In the genomic region with DNA sequence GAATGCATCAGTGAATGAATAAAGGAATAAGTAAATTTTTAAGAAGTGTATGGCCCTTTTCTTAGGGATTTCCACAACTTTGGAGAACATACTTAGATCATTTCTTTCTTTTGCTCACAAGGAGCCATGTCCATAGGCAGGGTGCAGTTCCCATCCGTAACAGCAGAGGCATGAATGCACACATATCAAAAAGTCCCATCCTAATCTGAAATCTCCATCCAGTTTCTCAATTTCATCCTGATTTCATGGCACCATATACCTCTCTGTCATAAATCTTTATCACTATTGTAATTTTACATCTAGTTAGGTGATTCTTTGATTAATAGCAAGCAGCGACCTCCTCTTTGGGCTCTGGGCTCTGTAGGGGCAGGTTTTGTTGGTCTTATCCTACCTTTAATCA, we compare ENCODE assay signal across 11 cellular contexts.
DNase-seq lines count a peak whose midpoint lies in the region; ATAC-seq and TF ChIP-seq lines count a peak whose summit lies in the region.
"Had no signal": no experiment of that assay in that cellular context is flagged by ENCODE, and none has a peak within 500 bp of the region (broad histone marks: within the 10 kb centered on the region; RNA-seq: fewer than 3 reads in every experiment).

No MANE protein-coding gene starts in this region.

- H3K9me3 Mint-ChIP-seq in MCF 10A (ENCODE audit: unreplicated experiment): no peaks in the 10 kb centered on the region
- H3K9me3 Mint-ChIP-seq: activated naive CD4-positive, alpha-beta T cell treated with anti-CD3 and anti-CD28 coated beads, Interleukin-2, amount 10 ng/mL, durations not matched to agents 7 days and 5 days had no signal

- no peak overlapping the region for H3K4me3 Mint-ChIP-seq in MCF 10A (ENCODE audit: unreplicated experiment)
- H3K4me3 Mint-ChIP-seq: activated naive CD4-positive, alpha-beta T cell treated with anti-CD3 and anti-CD28 coated beads, Interleukin-2, amount 10 ng/mL, durations not matched to agents 7 days and 5 days had no signal

- H3K4me1 ChIP-seq in breast epithelium (no peaks in the 10 kb centered on the region), upper lobe of right lung (no peaks in the 10 kb centered on the region)

- H3K36me3 ChIP-seq in breast epithelium (no peaks in the 10 kb centered on the region), upper lobe of right lung (no peaks in the 10 kb centered on the region)

- intact Hi-C loops in MCF 10A (cut with micrococcal nuclease) (no loop called here), breast epithelium (cut with DNase I; ENCODE audit: low total_unique reads) (no loop called here), upper lobe of right lung (cut with DNase I) (no loop called here)

- no peaks in the 10 kb centered on the region for H3K4me1 Mint-ChIP-seq in MCF 10A (ENCODE audit: insufficient read depth, unreplicated experiment)

- no peak overlapping the region for H3K27ac ChIP-seq in breast epithelium
- H3K27ac ChIP-seq in upper lobe of right lung: no peak overlapping the region

- no peaks in the 10 kb centered on the region for H3K36me3 Mint-ChIP-seq in MCF 10A (ENCODE audit: insufficient read depth, unreplicated experiment)
- H3K36me3 Mint-ChIP-seq: activated naive CD4-positive, alpha-beta T cell treated with anti-CD3 and anti-CD28 coated beads, Interleukin-2, amount 10 ng/mL, durations not matched to agents 7 days and 5 days had no signal

- CTCF ChIA-PET in MCF 10A (lab: Yijun Ruan, JAX): interaction anchor here (0.7 kb wide), 1 partner anchor 171 kb away, joined by 3 read pairs; no protein-coding TSS in a partner anchor

- no peak for TF ChIP-seq POLR2A in breast epithelium (IDR thresholded peaks at IDR 0.05)

- peak; percentile 9 for DNase-seq in MCF 10A (ENCODE audit: unreplicated experiment)
- no peak for DNase-seq in breast epithelium (ENCODE audit: low spot score in 2 of 2)
- DNase-seq in RKO (ENCODE audit: low spot score): peak; percentile 2
- DNase-seq in fibroblast of villous mesenchyme (ENCODE audit: low read depth): no peak
- DNase-seq in upper lobe of right lung: no peak
- no peak for DNase-seq in T-helper 9 cell
- DNase-seq: activated CD4-positive, alpha-beta T cell treated with anti-CD3 and anti-CD28 coated beads for 1 hour; activated naive CD4-positive, alpha-beta T cell treated with anti-CD3 and anti-CD28 coated beads, Interleukin-2, amount 10 ng/mL, durations not matched to agents 7 days and 5 days; NCI-H1048 had no signal

- H3K27me3 Mint-ChIP-seq in MCF 10A (ENCODE audit: insufficient read depth, unreplicated experiment): peaks cover 85% of the 10 kb centered on the region

- H3K27me3 ChIP-seq in breast epithelium: peaks cover 0 to 3% of the 10 kb centered on the region in 2 donors
- no peaks in the 10 kb centered on the region for H3K27me3 ChIP-seq in upper lobe of right lung

- TF ChIP-seq CTCF in MCF 10A (IDR thresholded peaks at IDR 0.05; ENCODE audit: unreplicated experiment): peak; percentile 33
- TF ChIP-seq CTCF in breast epithelium (IDR thresholded peaks at IDR 0.05): no peak
- peak; percentile 35 for TF ChIP-seq CTCF in fibroblast of villous mesenchyme (IDR thresholded peaks at IDR 0.05; ENCODE audit: insufficient read depth, low read depth, low read length)
- peak; percentile 41 for TF ChIP-seq CTCF in upper lobe of right lung (IDR thresholded peaks at IDR 0.05)

- H3K4me3 ChIP-seq in breast epithelium: no peak overlapping the region
- no peak overlapping the region for H3K4me3 ChIP-seq in fibroblast of villous mesenchyme (ENCODE audit: low read depth, low read length)
- H3K4me3 ChIP-seq in upper lobe of right lung: no peak overlapping the region

- POLR2A ChIA-PET in MCF 10A (lab: Yijun Ruan, JAX): no interaction called here

- H3K27ac Mint-ChIP-seq in MCF 10A (ENCODE audit: low read depth, unreplicated experiment): no peak overlapping the region
- H3K27ac Mint-ChIP-seq: activated naive CD4-positive, alpha-beta T cell treated with anti-CD3 and anti-CD28 coated beads, Interleukin-2, amount 10 ng/mL, durations not matched to agents 7 days and 5 days had no signal

- no TSS peak for BruUV-seq in MCF 10A (replicated peaks; lab: Mats Ljungman, UMichigan)

- H3K9me3 ChIP-seq in breast epithelium: no peaks in the 10 kb centered on the region
- H3K9me3 ChIP-seq in upper lobe of right lung: no peaks in the 10 kb centered on the region

- ATAC-seq in upper lobe of right lung (no peak), GM21786 (IDR thresholded peaks at IDR 0.05; ENCODE audit: unreplicated experiment) (no peak), GM18873 (IDR thresholded peaks at IDR 0.05; ENCODE audit: low FRiP score, unreplicated experiment) (no peak)

Comparison
In these comparisons a context has a peak if more than half of its experiments do, and no peak if none do; other contexts are left out.
1. DNase-seq: peak in MCF 10A (single experiment) and RKO (single experiment); none in breast epithelium (0 of 2), fibroblast of villous mesenchyme (single experiment), upper lobe of right lung (single experiment) and T-helper 9 cell (single experiment).
2. CTCF ChIP-seq: peak in MCF 10A (single experiment), fibroblast of villous mesenchyme (single experiment) and upper lobe of right lung (single experiment); none in breast epithelium (0 of 3).